10 cellular contexts compared by ENCODE assay signal in the genomic region with DNA sequence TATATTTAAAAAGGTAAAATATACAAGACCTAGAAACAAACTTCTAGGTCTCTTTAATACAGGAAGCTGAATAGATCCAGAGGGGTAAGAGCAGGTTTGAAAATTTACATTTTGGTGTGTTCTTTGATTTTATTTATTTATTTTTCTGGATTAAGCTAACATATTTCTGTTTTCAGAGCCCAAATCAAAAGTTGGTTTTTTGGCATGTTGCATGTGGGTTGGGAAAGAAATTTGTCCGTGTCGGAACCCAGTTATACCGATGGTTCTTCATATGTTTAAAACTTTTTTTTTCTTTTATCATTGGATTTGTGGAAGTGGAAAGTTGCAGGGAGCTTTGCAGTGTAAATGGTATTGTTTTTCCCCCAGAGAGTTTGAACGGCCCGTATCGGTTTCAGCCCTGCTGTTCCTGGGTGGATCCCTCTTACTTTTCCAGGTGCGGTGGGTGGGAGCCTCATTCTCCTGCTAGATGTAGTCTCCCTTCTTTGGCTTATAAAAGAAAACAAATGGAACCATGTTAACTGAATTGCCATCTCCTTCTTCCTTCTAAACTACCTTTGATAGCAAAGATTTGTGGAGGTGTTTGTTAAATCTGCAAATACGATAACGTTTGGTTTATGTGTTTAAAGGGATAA. TPM values are rescaled to one million over a fixed set of nuclear protein-coding genes. Genes with fewer than 3 reads are reported as not detected.
DNase-seq lines count a peak whose midpoint lies in the region; ATAC-seq and TF ChIP-seq lines count a peak whose summit lies in the region.
"Had no signal": no experiment of that assay in that cellular context is flagged by ENCODE, and none has a peak within 500 bp of the region (broad histone marks: within the 10 kb centered on the region; RNA-seq: fewer than 3 reads in every experiment).

No MANE protein-coding gene starts in this region.

- H3K36me3 ChIP-seq in SK-N-SH (replicated peaks in 1 of 2; ENCODE audit: control insufficient read depth in 1 of 2, insufficient read depth in 2 of 2, low read length in 1 of 2): peaks cover 0 to 4% of the 10 kb centered on the region in 2 experiments
- H3K36me3 ChIP-seq in gastroesophageal sphincter: no peaks in the 10 kb centered on the region

- H2AFZ ChIP-seq in SK-N-SH (ENCODE audit: low read depth): peak overlapping the region; percentile 70

- peaks cover 56% of the 10 kb centered on the region for H3K79me2 ChIP-seq in SK-N-SH (ENCODE audit: insufficient read depth)

- TF ChIP-seq POLR2A in gastroesophageal sphincter (IDR thresholded peaks at IDR 0.05): no peak

- H4K20me1 ChIP-seq in SK-N-SH (ENCODE audit: insufficient read depth): peaks cover 39% of the 10 kb centered on the region

- no peak for ATAC-seq in gastroesophageal sphincter
- ATAC-seq in HG03095 (IDR thresholded peaks at IDR 0.05; ENCODE audit: unreplicated experiment): no peak
- no peak for ATAC-seq in GM21576 (IDR thresholded peaks at IDR 0.05; ENCODE audit: unreplicated experiment)

- H3K4me1 ChIP-seq in SK-N-SH (ENCODE audit: control insufficient read depth in 1 of 2, insufficient read depth in 2 of 2, low read depth in 1 of 2, low read length in 1 of 2) (peaks cover 5 to 17% of the 10 kb centered on the region in 2 experiments; a peak in 3 of 4 replicates), gastroesophageal sphincter (peaks cover 8 to 38% (median 10%) of the 10 kb centered on the region in 3 donors)

- H3K9me2 ChIP-seq in SK-N-SH: no peaks in the 10 kb centered on the region

- H3K27ac ChIP-seq in SK-N-SH (ENCODE audit: low read depth in 2 of 2, low read length in 1 of 2): peak overlapping the region; percentile 96 to 97
- H3K27ac ChIP-seq in gastroesophageal sphincter: peak overlapping the region; percentile 85 to 100 (median 88)
- H3K27ac ChIP-seq: KMS-11 had no signal

- peaks cover 5% of the 10 kb centered on the region for H3F3A ChIP-seq in SK-N-SH (replicated peaks; ENCODE audit: insufficient read depth)

- peak overlapping the region; percentile 77 for H3K4me3 ChIP-seq in GM12875 (ENCODE audit: low read depth, low read length)
- peak overlapping the region; percentile 63 to 73 for H3K4me3 ChIP-seq in SK-N-SH (ENCODE audit: low read depth in 2 of 2, low read length in 1 of 2)
- H3K4me3 ChIP-seq in gastroesophageal sphincter: peak overlapping the region; percentile 61 to 100

- POLR2A ChIA-PET in SK-N-SH (lab: Yijun Ruan, JAX): interaction anchor here (1.3 to 2.9 kb wide), 3 partner anchors 16 to 38 kb away, joined by 3 to 17 read pairs (median 4); a partner anchor contains a TSS

- CTCF ChIA-PET in SK-N-SH (lab: Yijun Ruan, JAX): interaction anchor here (0.8 to 10.0 kb wide), 8 partner anchors 10 to 304 kb away, joined by 3 to 116 read pairs (median 5); a partner anchor contains a TSS

- TF ChIP-seq RAD21 in SK-N-SH (IDR thresholded peaks at IDR 0.05; ENCODE audit: low read length): no peak

- H3K27me3 ChIP-seq in SK-N-SH (ENCODE audit: insufficient read depth) (no peaks in the 10 kb centered on the region), gastroesophageal sphincter (no peaks in the 10 kb centered on the region)

- no peak for TF ChIP-seq EP300 in SK-N-SH (IDR thresholded peaks at IDR 0.05; ENCODE audit: borderline replicate concordance in 1 of 2, low read depth in 1 of 2, low read length in 1 of 2)
- TF ChIP-seq EP300 in gastroesophageal sphincter (IDR thresholded peaks at IDR 0.05): no peak

- DNase-seq in SK-N-SH (peak; percentile 39), retina (peak; percentile 43), iPS-NIHi7 (ENCODE audit: extremely low spot score) (no peak)
- DNase-seq in central memory CD4-positive, alpha-beta T cell: no peak

- H3K9ac ChIP-seq in SK-N-SH: peak overlapping the region; percentile 95
- H3K9ac ChIP-seq: KMS-11 had no signal

- H3K4me2 ChIP-seq in SK-N-SH: peak overlapping the region; percentile 86
- H3K4me2 ChIP-seq: KMS-11 had no signal

- TF ChIP-seq CTCF in GM12875 (IDR thresholded peaks at IDR 0.05; ENCODE audit: borderline replicate concordance, insufficient read depth, low read depth, low read length) (no peak), SK-N-SH (IDR thresholded peaks at IDR 0.05) (no peak), gastroesophageal sphincter (IDR thresholded peaks at IDR 0.05) (no peak)

- WGBS in SK-N-SH (ENCODE audit: low lambda C conversion rate): 2% methylated on average over 9 of the region's 9 CpGs
- 0 to 2% methylated on average over 5 to 8 of the region's 9 CpGs for WGBS in gastroesophageal sphincter (ENCODE audit: low coverage in 1 of 2), 2 donors

- no peaks in the 10 kb centered on the region for H3K9me3 ChIP-seq in SK-N-SH
- no peaks in the 10 kb centered on the region for H3K9me3 ChIP-seq in gastroesophageal sphincter

TF ChIP-seq in SK-N-SH, 30 proteins besides CTCF, POLR2A, EP300 and RAD21:
- no peak for TF ChIP-seq FOSL2 (IDR thresholded peaks at IDR 0.05; ENCODE audit: borderline replicate concordance, low read depth)
- TF ChIP-seq MXI1 (IDR thresholded peaks at IDR 0.05; ENCODE audit: low read depth, low read length): 0 out of 2 replicates have a peak, but pooled peaks have one; percentile 6
- no peak for TF ChIP-seq SIN3A (IDR thresholded peaks at IDR 0.05; ENCODE audit: borderline replicate concordance, low read depth, low read length)
- no peak for TF ChIP-seq FOXM1 (IDR thresholded peaks at IDR 0.05; ENCODE audit: low read depth)
- TF ChIP-seq RXRA (IDR thresholded peaks at IDR 0.05; ENCODE audit: borderline replicate concordance, low read depth): no peak
- no peak for TF ChIP-seq TEAD4 (IDR thresholded peaks at IDR 0.05; ENCODE audit: borderline replicate concordance, insufficient read depth)

RNA-seq across cellular contexts. Expression of a gene that starts 0.7 kb away (rescaled TPM):
- 39.4 and 49.4 TPM in 2 replicates for polyA plus RNA-seq in SK-N-SH (2012; rRNA removed)
- 38.3 and 40.5 TPM in 2 replicates for polyA plus RNA-seq in SK-N-SH (2012; cell fraction: cytosol; rRNA removed)
- polyA plus RNA-seq in SK-N-SH (2012; cell fraction: nucleus; rRNA removed): 59.2 and 69.5 TPM in 2 replicates
- 100 to 1,000 TPM in 1 of 4 donors, 10 to 100 TPM in 3; 87.6 to 123 (median 93.8) TPM for total RNA-seq in gastroesophageal sphincter

RNA-seq across cellular contexts. Expression of a gene that starts 10.7 kb away (rescaled TPM):
- not detected in 2 replicates for polyA plus RNA-seq in SK-N-SH (2012; rRNA removed)
- not detected in 2 replicates for polyA plus RNA-seq in SK-N-SH (2012; cell fraction: cytosol; rRNA removed)
- polyA plus RNA-seq in SK-N-SH (2012; cell fraction: nucleus; rRNA removed): not detected in 2 replicates
- not detected for total RNA-seq in gastroesophageal sphincter
- total RNA-seq: myocyte had no signal

RNA-seq across cellular contexts. Expression of a gene that starts 21.1 kb away (rescaled TPM):
- polyA plus RNA-seq in SK-N-SH (2012; rRNA removed): 291 and 333 TPM in 2 replicates
- 289 and 306 TPM in 2 replicates for polyA plus RNA-seq in SK-N-SH (2012; cell fraction: cytosol; rRNA removed)
- 183 and 301 TPM in 2 replicates for polyA plus RNA-seq in SK-N-SH (2012; cell fraction: nucleus; rRNA removed)
- total RNA-seq in gastroesophageal sphincter: 100 to 1,000 TPM in 2 of 4 donors, 10 to 100 TPM in 2; 81.2 to 143 (median 97.0) TPM

RNA-seq across cellular contexts. Expression of a gene that starts 50.0 kb away (rescaled TPM):
- 88.6 and 94.6 TPM in 2 replicates for polyA plus RNA-seq in SK-N-SH (2012; rRNA removed)
- 82.1 and 93.4 TPM in 2 replicates for polyA plus RNA-seq in SK-N-SH (2012; cell fraction: cytosol; rRNA removed)
- 99.7 and 117 TPM in 2 replicates for polyA plus RNA-seq in SK-N-SH (2012; cell fraction: nucleus; rRNA removed)
- total RNA-seq in gastroesophageal sphincter: 10 to 100 TPM; 44.0 to 52.1 (median 50.0) TPM

RNA-seq across cellular contexts. Expression of a gene that starts 50.3 kb away (rescaled TPM):
- polyA plus RNA-seq in SK-N-SH (2012; rRNA removed): 35.2 and 38.7 TPM in 2 replicates
- polyA plus RNA-seq in SK-N-SH (2012; cell fraction: cytosol; rRNA removed): 32.2 and 33.1 TPM in 2 replicates
- 37.6 and 38.1 TPM in 2 replicates for polyA plus RNA-seq in SK-N-SH (2012; cell fraction: nucleus; rRNA removed)
- total RNA-seq in gastroesophageal sphincter: 10 to 100 TPM; 10.4 to 15.5 (median 12.5) TPM

Comparison
In these comparisons a context has a peak if more than half of its experiments do, and no peak if none do; other contexts are left out.
1. DNase-seq: peak in SK-N-SH (single experiment) and retina (single experiment); none in central memory CD4-positive, alpha-beta T cell (single experiment) and iPS-NIHi7 (single experiment).
2. Peak in every context shown above with its lines, with median percentiles within 50 percentile points of each other: H3K4me3 ChIP-seq.